In the genomic region with DNA sequence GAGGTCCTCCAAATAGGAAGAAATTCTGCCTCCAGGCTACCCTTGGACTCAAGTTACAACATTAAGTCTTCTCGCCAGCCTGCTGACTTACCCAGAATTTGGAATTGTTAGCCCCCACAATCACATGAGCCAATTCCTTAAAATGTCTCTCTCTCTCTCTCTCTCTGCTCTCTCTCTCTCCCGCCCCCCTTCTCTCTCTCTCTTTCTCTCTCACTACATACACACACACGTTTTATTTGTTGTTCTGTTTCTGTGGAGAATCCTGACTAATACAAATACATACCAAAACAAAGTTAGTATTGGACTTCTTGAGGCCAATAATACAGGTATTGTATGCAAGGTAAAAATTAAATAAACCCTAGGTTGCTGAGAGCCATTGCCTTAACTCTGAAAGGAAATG, we compare ENCODE assay signal across 1 cellular context.
TF ChIP-seq lines count a peak whose summit lies in the region.

No MANE protein-coding gene starts in this region.

TF ChIP-seq in IMR-90, 13 proteins besides CTCF, POLR2A, EP300 and RAD21:
- TF ChIP-seq FOS (IDR thresholded peaks at IDR 0.05; ENCODE audit: low read depth, low read length) (no peak), MAZ (IDR thresholded peaks at IDR 0.05; ENCODE audit: borderline replicate concordance, low read depth, low read length) (no peak), MAFK (IDR thresholded peaks at IDR 0.05; ENCODE audit: low read depth, low read length) (no peak), RCOR1 (IDR thresholded peaks at IDR 0.05; ENCODE audit: insufficient replicate concordance, low read length) (no peak), MXI1 (IDR thresholded peaks at IDR 0.05; ENCODE audit: borderline replicate concordance, low read depth, low read length) (no peak), BHLHE40 (IDR thresholded peaks at IDR 0.05; ENCODE audit: low read depth, low read length) (no peak), RFX5 (IDR thresholded peaks at IDR 0.05; ENCODE audit: low read depth, low read length) (no peak), CHD1 (IDR thresholded peaks at IDR 0.05; ENCODE audit: low read depth, low read length) (no peak), NFE2L2 (IDR thresholded peaks at IDR 0.05; ENCODE audit: low read depth, low read length) (no peak), SMC3 (IDR thresholded peaks at IDR 0.05; ENCODE audit: low read depth, low read length) (no peak), CEBPB (IDR thresholded peaks at IDR 0.05; ENCODE audit: low read depth, low read length) (no peak)
- TF ChIP-seq, protein P1, sequence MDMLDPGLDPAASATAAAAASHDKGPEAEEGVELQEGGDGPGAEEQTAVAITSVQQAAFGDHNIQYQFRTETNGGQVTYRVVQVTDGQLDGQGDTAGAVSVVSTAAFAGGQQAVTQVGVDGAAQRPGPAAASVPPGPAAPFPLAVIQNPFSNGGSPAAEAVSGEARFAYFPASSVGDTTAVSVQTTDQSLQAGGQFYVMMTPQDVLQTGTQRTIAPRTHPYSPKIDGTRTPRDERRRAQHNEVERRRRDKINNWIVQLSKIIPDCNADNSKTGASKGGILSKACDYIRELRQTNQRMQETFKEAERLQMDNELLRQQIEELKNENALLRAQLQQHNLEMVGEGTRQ (IDR thresholded peaks at IDR 0.05; ENCODE audit: low read depth, low read length), result no peak
- TF ChIP-seq, protein P2, sequence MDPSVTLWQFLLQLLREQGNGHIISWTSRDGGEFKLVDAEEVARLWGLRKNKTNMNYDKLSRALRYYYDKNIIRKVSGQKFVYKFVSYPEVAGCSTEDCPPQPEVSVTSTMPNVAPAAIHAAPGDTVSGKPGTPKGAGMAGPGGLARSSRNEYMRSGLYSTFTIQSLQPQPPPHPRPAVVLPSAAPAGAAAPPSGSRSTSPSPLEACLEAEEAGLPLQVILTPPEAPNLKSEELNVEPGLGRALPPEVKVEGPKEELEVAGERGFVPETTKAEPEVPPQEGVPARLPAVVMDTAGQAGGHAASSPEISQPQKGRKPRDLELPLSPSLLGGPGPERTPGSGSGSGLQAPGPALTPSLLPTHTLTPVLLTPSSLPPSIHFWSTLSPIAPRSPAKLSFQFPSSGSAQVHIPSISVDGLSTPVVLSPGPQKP (IDR thresholded peaks at IDR 0.05; ENCODE audit: borderline replicate concordance, low read depth, low read length), result no peak
